ENCODE assay signal across 26 cellular contexts in the genomic region with DNA sequence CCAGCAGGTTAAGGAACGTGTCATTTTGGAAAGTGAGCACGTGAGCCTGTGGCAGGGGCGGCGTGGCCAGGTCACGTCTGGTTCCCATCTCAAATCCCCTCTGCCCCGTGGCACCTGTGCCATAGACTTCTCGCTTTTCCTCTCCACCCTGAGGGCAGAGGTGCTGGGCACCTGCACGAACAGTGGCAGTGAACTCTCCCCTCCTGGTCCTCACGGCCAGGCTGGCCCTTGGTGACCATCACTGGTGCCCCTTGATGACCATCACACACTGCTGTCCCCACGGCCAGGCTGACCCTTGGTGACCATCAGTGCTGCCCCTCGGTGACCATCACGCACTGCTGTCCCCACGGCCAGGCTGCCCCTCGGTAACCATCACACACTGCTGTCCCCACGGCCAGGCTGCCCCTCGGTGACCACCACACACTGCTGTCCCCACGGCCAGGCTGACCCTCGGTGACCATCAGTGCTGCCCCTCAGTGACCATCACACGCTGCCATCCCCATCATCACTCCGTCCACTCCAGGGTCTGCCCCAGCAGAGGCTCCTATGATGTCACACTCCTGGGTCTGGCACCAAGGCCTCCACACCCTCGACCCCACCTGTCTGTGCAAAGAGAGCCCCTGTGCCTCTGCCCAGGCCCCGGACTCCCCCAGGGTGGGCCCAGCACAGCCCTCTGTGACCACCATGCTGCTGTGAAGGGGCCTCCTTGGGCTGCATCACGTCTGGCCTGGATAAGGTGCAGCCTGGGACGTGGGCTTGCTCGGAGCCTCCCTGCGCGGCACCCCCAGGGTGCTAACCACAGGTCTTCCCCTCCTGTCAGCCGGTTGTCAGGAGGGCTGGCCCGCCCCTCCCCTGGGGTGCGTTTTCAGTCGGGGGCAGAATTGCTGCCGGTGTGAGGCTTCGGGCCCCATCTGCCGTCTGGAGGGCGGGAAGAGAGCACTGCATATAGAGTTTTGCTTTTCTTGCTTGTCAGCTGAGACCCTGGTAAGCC.
"Had no signal": no experiment of that assay in that cellular context is flagged by ENCODE, and none has a peak within 500 bp of the region (broad histone marks: within the 10 kb centered on the region; RNA-seq: fewer than 3 reads in every experiment).

No MANE protein-coding gene starts in this region.

- H3K27me3 ChIP-seq: ascending aorta, foreskin keratinocyte, ovary, tibial nerve had no signal

- H3K4me3 ChIP-seq: ascending aorta, esophagus muscularis mucosa, ovary, prostate gland, tibial nerve had no signal

- H3K4me3 Mint-ChIP-seq: activated naive CD4-positive, alpha-beta T cell treated with anti-CD3 and anti-CD28 coated beads, Interleukin-2, amount 10 ng/mL, durations not matched to agents 7 days and 5 days; activated T-cell treated with anti-CD3 and anti-CD28 coated beads, Interleukin-2, amount 50 U/mL, for 24 hours; brain; dendritic cell treated with granulocyte-macrophage colony-stimulating factor and Interleukin-4, amounts not matched to agents 40 ng/mL and 50 ng/mL, for 4 days; nephron; T-helper 1 cell treated with Interleukin-12 subunit alpha and Interleukin-12 subunit beta and Interleukin-4 antibody, amounts not matched to agents 30 μg/mL and 1 μg/mL, for 36 hours had no signal

- H3K27ac ChIP-seq: ascending aorta, esophagus muscularis mucosa, foreskin keratinocyte, neutrophil, ovary, prostate gland, tibial nerve, VCaP had no signal

- H3K9me3 Mint-ChIP-seq: activated naive CD4-positive, alpha-beta T cell treated with anti-CD3 and anti-CD28 coated beads, Interleukin-2, amount 10 ng/mL, durations not matched to agents 7 days and 5 days; activated T-cell treated with anti-CD3 and anti-CD28 coated beads, Interleukin-2, amount 50 U/mL, for 24 hours; brain; dendritic cell treated with granulocyte-macrophage colony-stimulating factor and Interleukin-4, amounts not matched to agents 40 ng/mL and 50 ng/mL, for 4 days; nephron; T-helper 1 cell treated with Interleukin-12 subunit alpha and Interleukin-12 subunit beta and Interleukin-4 antibody, amounts not matched to agents 30 μg/mL and 1 μg/mL, for 36 hours had no signal

- H3K4me1 Mint-ChIP-seq: activated naive CD4-positive, alpha-beta T cell treated with anti-CD3 and anti-CD28 coated beads, Interleukin-2, amount 10 ng/mL, durations not matched to agents 7 days and 5 days had no signal

- H3K27ac Mint-ChIP-seq: activated naive CD4-positive, alpha-beta T cell treated with anti-CD3 and anti-CD28 coated beads, Interleukin-2, amount 10 ng/mL, durations not matched to agents 7 days and 5 days; activated T-cell treated with anti-CD3 and anti-CD28 coated beads, Interleukin-2, amount 50 U/mL, for 24 hours; dendritic cell treated with granulocyte-macrophage colony-stimulating factor and Interleukin-4, amounts not matched to agents 40 ng/mL and 50 ng/mL, for 4 days; nephron; T-helper 1 cell treated with Interleukin-12 subunit alpha and Interleukin-12 subunit beta and Interleukin-4 antibody, amounts not matched to agents 30 μg/mL and 1 μg/mL, for 36 hours had no signal

- H3K27me3 Mint-ChIP-seq: dendritic cell treated with granulocyte-macrophage colony-stimulating factor and Interleukin-4, amounts not matched to agents 40 ng/mL and 50 ng/mL, for 4 days had no signal

- DNase-seq: activated CD4-positive, alpha-beta T cell treated with anti-CD3 and anti-CD28 coated beads for 4 hours; activated CD4-positive, alpha-beta T cell treated with anti-CD3 and anti-CD28 coated beads, Interleukin-2, amount 50 U/mL, for 4 hours; activated CD8-positive, alpha-beta memory T cell treated with anti-CD3 and anti-CD28 coated beads, Interleukin-2, amount 50 U/mL, for 4 hours; activated gamma-delta T cell; activated naive CD4-positive, alpha-beta T cell treated with anti-CD3 and anti-CD28 coated beads, Interleukin-2, amount 10 ng/mL, durations not matched to agents 7 days and 5 days; activated T-cell treated with anti-CD3 and anti-CD28 coated beads, Interleukin-2, amount 50 U/mL, for 24 hours; caudate nucleus; foreskin keratinocyte; left ventricle myocardium superior; mammary epithelial cell; retina; stimulated activated CD4-positive, alpha-beta T cell treated with anti-CD3 and anti-CD28 coated beads, Interleukin-2, amount 100 ng/mL, for 48 hours; stimulated activated naive CD4-positive, alpha-beta T cell treated with Interleukin-2 at 50 U/mL for 16 hours; SW 1271; T-helper 9 cell had no signal

- H3K9me3 ChIP-seq: ascending aorta, esophagus muscularis mucosa, neutrophil, ovary, prostate gland, tibial nerve had no signal

- ATAC-seq: foreskin keratinocyte, left ventricle myocardium superior had no signal

- H3K36me3 ChIP-seq: ascending aorta, esophagus muscularis mucosa, neutrophil, ovary, prostate gland, tibial nerve had no signal

- H3K4me1 ChIP-seq: ascending aorta, esophagus muscularis mucosa, foreskin keratinocyte, prostate gland, tibial nerve had no signal

- H3K36me3 Mint-ChIP-seq: activated naive CD4-positive, alpha-beta T cell treated with anti-CD3 and anti-CD28 coated beads, Interleukin-2, amount 10 ng/mL, durations not matched to agents 7 days and 5 days; brain had no signal
